22 cellular contexts compared by ENCODE assay signal in genomic region chr1:23632479-23633160, GRCh38. TPM values are rescaled to one million over a fixed set of nuclear protein-coding genes. Genes with fewer than 3 reads are reported as not detected.
DNase-seq lines count a peak whose midpoint lies in the region; ATAC-seq and TF ChIP-seq lines count a peak whose summit lies in the region.
"Had no signal": no experiment of that assay in that cellular context is flagged by ENCODE, and none has a peak within 500 bp of the region (broad histone marks: within the 10 kb centered on the region; RNA-seq: fewer than 3 reads in every experiment).

No MANE protein-coding gene starts in this region.

- CTCF ChIA-PET in T-cell (lab: Charles Lee) (interaction anchor here (0.5 to 1.1 kb wide), 5 partner anchors 28 to 93 kb away, joined by 3 to 5 read pairs (median 4); no protein-coding TSS in a partner anchor), MCF 10A (lab: Yijun Ruan, JAX) (interaction anchor here (1.6 to 12.8 kb wide), 3 partner anchors 12 to 83 kb away, joined by 8 to 472 read pairs (median 22); partner anchors contain the start of gene ID3)

- no peaks in the 10 kb centered on the region for H3K9me3 Mint-ChIP-seq in activated naive CD8-positive, alpha-beta T cell (ENCODE audit: low read depth)
- no peaks in the 10 kb centered on the region for H3K9me3 Mint-ChIP-seq in activated naive CD8-positive, alpha-beta T cell treated with anti-CD3 and anti-CD28 coated beads, Interleukin-2, amount 50 U/mL, for 24 hours
- no peaks in the 10 kb centered on the region for H3K9me3 Mint-ChIP-seq in T-cell
- no peaks in the 10 kb centered on the region for H3K9me3 Mint-ChIP-seq in naive B cell
- no peaks in the 10 kb centered on the region for H3K9me3 Mint-ChIP-seq in activated CD4-positive, alpha-beta T cell treated with anti-CD3 and anti-CD28 coated beads, Interleukin-2, amount 10 ng/mL, durations not matched to agents 24 days and 14 days
- H3K9me3 Mint-ChIP-seq in MCF 10A (ENCODE audit: unreplicated experiment): peaks cover 4% of the 10 kb centered on the region

- no peak overlapping the region for H3K4me3 Mint-ChIP-seq in activated naive CD8-positive, alpha-beta T cell
- H3K4me3 Mint-ChIP-seq in activated naive CD8-positive, alpha-beta T cell treated with anti-CD3 and anti-CD28 coated beads, Interleukin-2, amount 50 U/mL, for 24 hours: no peak overlapping the region
- H3K4me3 Mint-ChIP-seq in T-cell (no peak overlapping the region), naive B cell (peak overlapping the region in 2 of 8 donors; percentile 29 to 72), MCF 10A (ENCODE audit: unreplicated experiment) (no peak overlapping the region)
- H3K4me3 Mint-ChIP-seq in activated CD4-positive, alpha-beta T cell treated with anti-CD3 and anti-CD28 coated beads, Interleukin-2, amount 10 ng/mL, durations not matched to agents 24 days and 14 days: no peak overlapping the region

- intact Hi-C loops in activated CD4-positive, alpha-beta T cell treated with anti-CD3 and anti-CD28 coated beads, Interleukin-2, amount 10 ng/mL, durations not matched to agents 24 days and 14 days (cut with micrococcal nuclease): no loop called here
- intact Hi-C loops in MCF 10A (cut with micrococcal nuclease): no loop called here

- DNase-seq in activated naive CD8-positive, alpha-beta T cell treated with anti-CD3 and anti-CD28 coated beads, Interleukin-2, amount 50 U/mL, for 24 hours: no peak
- DNase-seq in T-cell (no peak), naive B cell (no peak), MCF 10A (ENCODE audit: unreplicated experiment) (no peak)
- no peak for DNase-seq in activated CD4-positive, alpha-beta T cell treated with anti-CD3 and anti-CD28 coated beads, Interleukin-2, amount 10 ng/mL, durations not matched to agents 24 days and 14 days
- no peak for DNase-seq in activated CD4-positive, alpha-beta T cell treated with anti-CD3 and anti-CD28 coated beads for 48 hours
- DNase-seq: 8988T; AML-193; Caco-2; DMS 273 treated with DMSO at 0.1 percent for 48 hours; DMS79 treated with DMSO at 0.1 percent for 48 hours; GM23248; Karpas-422; NCI-H146; NCI-H2029; NCI-H2227 treated with DMSO at 0.1 percent for 48 hours; NCI-H510A treated with DMSO at 0.1 percent for 48 hours; NCI-H748 treated with DMSO at 0.1 percent for 48 hours; NK-92 treated with Interleukin-12 subunit alpha and Interleukin-12 subunit beta, amount 100 ng/mL, for 24 hours had no signal

- ATAC-seq in activated naive CD8-positive, alpha-beta T cell treated with anti-CD3 and anti-CD28 coated beads, Interleukin-2, amount 50 U/mL, for 24 hours: no peak
- ATAC-seq in T-cell (replicated peaks in 1 of 4): no peak
- ATAC-seq in naive B cell (ENCODE audit: low read depth in 2 of 2): no peak
- ATAC-seq in HG03442 (IDR thresholded peaks at IDR 0.05; ENCODE audit: unreplicated experiment): no peak
- ATAC-seq: Right ventricle myocardium inferior had no signal

- H3K36me3 Mint-ChIP-seq in activated naive CD8-positive, alpha-beta T cell: no peaks in the 10 kb centered on the region
- H3K36me3 Mint-ChIP-seq in activated naive CD8-positive, alpha-beta T cell treated with anti-CD3 and anti-CD28 coated beads, Interleukin-2, amount 50 U/mL, for 24 hours (ENCODE audit: low read depth): no peaks in the 10 kb centered on the region
- no peaks in the 10 kb centered on the region for H3K36me3 Mint-ChIP-seq in T-cell
- no peaks in the 10 kb centered on the region for H3K36me3 Mint-ChIP-seq in naive B cell
- H3K36me3 Mint-ChIP-seq in activated CD4-positive, alpha-beta T cell treated with anti-CD3 and anti-CD28 coated beads, Interleukin-2, amount 10 ng/mL, durations not matched to agents 24 days and 14 days (ENCODE audit: low read depth): no peaks in the 10 kb centered on the region
- H3K36me3 Mint-ChIP-seq in MCF 10A (ENCODE audit: insufficient read depth, unreplicated experiment): peaks cover 4% of the 10 kb centered on the region

- H3K27ac Mint-ChIP-seq in activated naive CD8-positive, alpha-beta T cell: peak overlapping the region; percentile 58
- H3K27ac Mint-ChIP-seq in activated naive CD8-positive, alpha-beta T cell treated with anti-CD3 and anti-CD28 coated beads, Interleukin-2, amount 50 U/mL, for 24 hours: no peak overlapping the region
- peak overlapping the region; percentile 52 to 65 for H3K27ac Mint-ChIP-seq in T-cell
- peak overlapping the region in 5 of 6 donors; percentile 66 to 88 (median 81) for H3K27ac Mint-ChIP-seq in naive B cell
- H3K27ac Mint-ChIP-seq in activated CD4-positive, alpha-beta T cell treated with anti-CD3 and anti-CD28 coated beads, Interleukin-2, amount 10 ng/mL, durations not matched to agents 24 days and 14 days: no peak overlapping the region
- no peak overlapping the region for H3K27ac Mint-ChIP-seq in MCF 10A (ENCODE audit: low read depth, unreplicated experiment)

- no peak for TF ChIP-seq CTCF in MCF 10A (IDR thresholded peaks at IDR 0.05; ENCODE audit: unreplicated experiment)

- no peaks in the 10 kb centered on the region for H3K27me3 Mint-ChIP-seq in activated naive CD8-positive, alpha-beta T cell
- H3K27me3 Mint-ChIP-seq in activated naive CD8-positive, alpha-beta T cell treated with anti-CD3 and anti-CD28 coated beads, Interleukin-2, amount 50 U/mL, for 24 hours: no peaks in the 10 kb centered on the region
- H3K27me3 Mint-ChIP-seq in T-cell: no peaks in the 10 kb centered on the region
- no peaks in the 10 kb centered on the region for H3K27me3 Mint-ChIP-seq in naive B cell
- H3K27me3 Mint-ChIP-seq in activated CD4-positive, alpha-beta T cell treated with anti-CD3 and anti-CD28 coated beads, Interleukin-2, amount 10 ng/mL, durations not matched to agents 24 days and 14 days: no peaks in the 10 kb centered on the region
- H3K27me3 Mint-ChIP-seq in MCF 10A (ENCODE audit: insufficient read depth, unreplicated experiment): no peaks in the 10 kb centered on the region

- POLR2A ChIA-PET in T-cell (lab: Charles Lee): no interaction called here
- POLR2A ChIA-PET in MCF 10A (lab: Yijun Ruan, JAX): interaction anchor here (2.1 to 6.7 kb wide), 2 partner anchors 40 to 77 kb away, joined by 8 to 131 read pairs; partner anchors contain the start of gene ID3

- H3K4me1 Mint-ChIP-seq in activated naive CD8-positive, alpha-beta T cell (ENCODE audit: low read depth): peaks cover 48% of the 10 kb centered on the region
- peaks cover 43% of the 10 kb centered on the region for H3K4me1 Mint-ChIP-seq in activated naive CD8-positive, alpha-beta T cell treated with anti-CD3 and anti-CD28 coated beads, Interleukin-2, amount 50 U/mL, for 24 hours
- peaks cover 49 to 57% (median 56%) of the 10 kb centered on the region in 3 donors for H3K4me1 Mint-ChIP-seq in T-cell
- peaks cover 59 to 91% (median 67%) of the 10 kb centered on the region in 3 donors for H3K4me1 Mint-ChIP-seq in naive B cell
- H3K4me1 Mint-ChIP-seq in activated CD4-positive, alpha-beta T cell treated with anti-CD3 and anti-CD28 coated beads, Interleukin-2, amount 10 ng/mL, durations not matched to agents 24 days and 14 days: peaks cover 32% of the 10 kb centered on the region
- H3K4me1 Mint-ChIP-seq in MCF 10A (ENCODE audit: insufficient read depth, unreplicated experiment): peaks cover 14% of the 10 kb centered on the region

- BruUV-seq in MCF 10A (replicated peaks; lab: Mats Ljungman, UMichigan): no TSS peak

RNA-seq across cellular contexts. Expression of gene RPL11, which starts 59.0 kb away (rescaled TPM):
- 1,000 to 10,000 TPM; 1,758 to 2,043 (median 1,921) TPM for total RNA-seq in T-cell
- polyA plus RNA-seq in naive B cell (ENCODE audit: low read depth in 6 of 6): 1,000 to 10,000 TPM; 1,123 to 1,541 (median 1,429) TPM
- 1,147 and 1,194 TPM in 2 replicates for total RNA-seq in activated CD4-positive, alpha-beta T cell treated with anti-CD3 and anti-CD28 coated beads, Interleukin-2, amount 10 ng/mL, durations not matched to agents 24 days and 14 days
- 1,201 and 1,563 TPM in 2 replicates for total RNA-seq in MCF 10A (2022)

Comparison
In these comparisons a context has a peak if more than half of its experiments do, and no peak if none do; other contexts are left out.
1. H3K27ac Mint-ChIP-seq: peak in activated naive CD8-positive, alpha-beta T cell (single experiment), T-cell (2 of 2) and naive B cell (5 of 6); none in activated naive CD8-positive, alpha-beta T cell treated with anti-CD3 and anti-CD28 coated beads, Interleukin-2, amount 50 U/mL, for 24 hours (single experiment), activated CD4-positive, alpha-beta T cell treated with anti-CD3 and anti-CD28 coated beads, Interleukin-2, amount 10 ng/mL, durations not matched to agents 24 days and 14 days (single experiment) and MCF 10A (single experiment).